Comparison of ENCODE assay signal across 7 cellular contexts in the genomic region with DNA sequence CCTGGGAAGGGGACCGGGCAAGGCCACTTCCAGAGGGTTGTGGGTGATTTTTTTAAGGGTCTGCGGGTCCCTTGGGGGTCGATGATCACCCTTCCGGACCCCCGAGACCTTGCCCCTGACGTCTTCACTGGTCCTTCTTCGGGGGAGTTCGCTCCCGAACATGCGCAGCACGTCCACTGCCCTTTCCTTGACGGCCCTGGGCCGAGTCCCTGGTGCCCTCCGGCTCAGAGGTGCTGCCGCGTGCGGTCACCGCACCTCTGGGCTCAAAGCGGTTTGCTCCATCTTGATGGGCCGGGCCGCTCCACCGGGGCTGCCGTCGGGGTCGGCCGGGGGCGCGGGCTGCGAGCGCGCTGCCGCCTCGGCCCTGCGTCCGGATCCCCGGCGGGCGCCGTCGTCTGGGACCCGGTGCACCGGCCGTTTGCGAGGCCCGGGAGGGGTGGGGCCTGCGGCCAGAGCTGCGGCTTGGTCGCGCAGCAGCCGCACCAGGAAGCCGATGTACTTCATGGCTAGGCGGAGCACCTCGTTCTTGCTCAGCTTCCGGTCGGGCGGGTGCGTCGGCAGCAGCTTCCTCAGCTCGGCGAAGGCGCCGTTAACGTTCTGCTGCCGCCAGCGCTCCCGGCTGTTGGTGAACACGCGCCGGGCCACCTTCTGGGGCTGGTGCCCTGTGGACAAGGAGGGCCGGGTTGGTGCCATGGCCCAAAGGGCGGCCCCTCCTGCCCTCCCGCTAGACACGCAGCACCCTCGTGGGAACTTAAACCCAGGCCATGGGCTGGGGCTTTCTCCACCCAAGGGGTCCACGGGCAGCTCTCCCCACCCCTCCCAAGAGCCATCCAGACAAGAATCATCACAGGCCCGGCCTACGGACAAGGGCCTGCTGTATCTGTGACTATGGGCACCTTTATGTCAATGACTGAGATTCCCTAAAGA. TPM values are rescaled to one million over a fixed set of nuclear protein-coding genes. Genes with fewer than 3 reads are reported as not detected.
DNase-seq lines count a peak whose midpoint lies in the region; ATAC-seq and TF ChIP-seq lines count a peak whose summit lies in the region.

No MANE protein-coding gene starts in this region.

- H4K8ac ChIP-seq in mesendoderm (ENCODE audit: low read depth, low read length), result no peak overlapping the region

- H3K9me3 Mint-ChIP-seq in WTC11, result no peaks in the 10 kb centered on the region
- no peaks in the 10 kb centered on the region for H3K9me3 Mint-ChIP-seq in chondrocyte (ENCODE audit: low read depth)
- peaks cover 0 to 6% of the 10 kb centered on the region in 2 donors for H3K9me3 Mint-ChIP-seq in stimulated activated naive CD8-positive, alpha-beta T cell treated with anti-CD3 and anti-CD28 coated beads, Interleukin-15, amount 100 ng/mL, for 72 hours

- H3K27ac Mint-ChIP-seq in WTC11, result no peak overlapping the region
- peak overlapping the region; percentile 54 for H3K27ac Mint-ChIP-seq in chondrocyte (ENCODE audit: unreplicated experiment)
- H3K27ac Mint-ChIP-seq in stimulated activated naive CD8-positive, alpha-beta T cell treated with anti-CD3 and anti-CD28 coated beads, Interleukin-15, amount 100 ng/mL, for 72 hours, result peak overlapping the region; percentile 43 to 87

- H3K36me3 Mint-ChIP-seq in WTC11, result no peaks in the 10 kb centered on the region
- peaks cover 9% of the 10 kb centered on the region for H3K36me3 Mint-ChIP-seq in chondrocyte (ENCODE audit: low read depth)

- H3K27me3 ChIP-seq in HUES48 (ENCODE audit: control insufficient read depth, insufficient read depth, low read length) (peaks cover 81% of the 10 kb centered on the region), mesendoderm (ENCODE audit: insufficient read depth, low read length, poor library complexity) (peaks cover 15% of the 10 kb centered on the region)

- no peaks in the 10 kb centered on the region for H3K79me1 ChIP-seq in mesendoderm (ENCODE audit: low read length)

- no peak overlapping the region for H3K23ac ChIP-seq in mesendoderm (ENCODE audit: low read length)

- H2BK15ac ChIP-seq in mesendoderm (replicated peaks; ENCODE audit: low read depth), result no peak overlapping the region

- H3K9ac ChIP-seq in HUES48 (ENCODE audit: low read depth, low read length) (no peak overlapping the region), mesendoderm (ENCODE audit: low read length) (peak overlapping the region; percentile 41)

- H3K4ac ChIP-seq in mesendoderm (ENCODE audit: low read depth, low read length), result no peak overlapping the region

- H3K4me1 Mint-ChIP-seq in WTC11 (peaks cover 23% of the 10 kb centered on the region), chondrocyte (ENCODE audit: low read depth) (peaks cover 20% of the 10 kb centered on the region)
- H3K4me1 Mint-ChIP-seq in stimulated activated naive CD8-positive, alpha-beta T cell treated with anti-CD3 and anti-CD28 coated beads, Interleukin-15, amount 100 ng/mL, for 72 hours, result peaks cover 87% of the 10 kb centered on the region

- no peak for ATAC-seq in WTC11
- ATAC-seq in stimulated activated naive CD8-positive, alpha-beta T cell treated with anti-CD3 and anti-CD28 coated beads, Interleukin-15, amount 100 ng/mL, for 72 hours, result peak; percentile 65

- DNase-seq in WTC11 (ENCODE audit: low spot score) (peak; percentile 69), chondrocyte (ENCODE audit: low spot score) (peak; percentile 89), mesendoderm (peak; percentile 68), NCI-H226 (no peak), ureter (ENCODE audit: low spot score) (no peak)
- DNase-seq in stimulated activated naive CD8-positive, alpha-beta T cell treated with anti-CD3 and anti-CD28 coated beads, Interleukin-15, amount 100 ng/mL, for 72 hours, result peak; percentile 68 to 81

- H3K4me3 ChIP-seq in HUES48 (ENCODE audit: low read depth, low read length) (peak overlapping the region; percentile 28; the same call in 1 of the 2 replicates), mesendoderm (ENCODE audit: low read length) (no peak overlapping the region)

- POLR2A ChIA-PET in WTC11 (lab: Charles Lee), result interaction anchor here (0.6 to 0.7 kb wide), 2 partner anchors 15 to 51 kb away, joined by 3 read pairs; a partner anchor contains a TSS

- CTCF ChIA-PET in WTC11 (lab: Charles Lee), result interaction anchor here (0.5 to 3.9 kb wide), 10 partner anchors 38 to 217 kb away, joined by 3 to 36 read pairs (median 4); a partner anchor contains a TSS

- H3K36me3 ChIP-seq in HUES48 (ENCODE audit: control insufficient read depth, insufficient read depth, low read length) (no peaks in the 10 kb centered on the region), mesendoderm (ENCODE audit: control insufficient read depth, insufficient read depth, low read length) (no peaks in the 10 kb centered on the region)

- H2BK5ac ChIP-seq in mesendoderm (ENCODE audit: low read length), result no peak overlapping the region

- H3K4me2 ChIP-seq in mesendoderm (ENCODE audit: low read length), result peak overlapping the region; percentile 10

- no peak for TF ChIP-seq CTCF in WTC11 (IDR thresholded peaks at IDR 0.05)
- TF ChIP-seq CTCF in chondrocyte (IDR thresholded peaks at IDR 0.05), result no peak

- H3K4me1 ChIP-seq in HUES48 (ENCODE audit: control insufficient read depth, insufficient read depth, low read length) (peaks cover 22% of the 10 kb centered on the region), mesendoderm (ENCODE audit: control insufficient read depth, low read depth, low read length) (peaks cover 4% of the 10 kb centered on the region)

- H3K4me3 Mint-ChIP-seq in WTC11 (peak overlapping the region; percentile 57), chondrocyte (ENCODE audit: unreplicated experiment) (no peak overlapping the region)
- peak overlapping the region; percentile 79 to 83 for H3K4me3 Mint-ChIP-seq in stimulated activated naive CD8-positive, alpha-beta T cell treated with anti-CD3 and anti-CD28 coated beads, Interleukin-15, amount 100 ng/mL, for 72 hours

- no CpG with 5 or more reads among the region's 77 CpGs for WGBS in mesendoderm (ENCODE audit: extremely low coverage, insufficient coverage, low lambda C conversion rate)

- H2BK120ac ChIP-seq in mesendoderm (ENCODE audit: low read depth, low read length), result no peak overlapping the region

- no peak overlapping the region for H3K18ac ChIP-seq in mesendoderm (ENCODE audit: low read length)

- H3K27me3 Mint-ChIP-seq in WTC11 (ENCODE audit: low read depth), result peaks cover 77% of the 10 kb centered on the region
- H3K27me3 Mint-ChIP-seq in chondrocyte (ENCODE audit: low read depth), result peaks cover 11% of the 10 kb centered on the region
- H3K27me3 Mint-ChIP-seq in stimulated activated naive CD8-positive, alpha-beta T cell treated with anti-CD3 and anti-CD28 coated beads, Interleukin-15, amount 100 ng/mL, for 72 hours, result peaks cover 51% of the 10 kb centered on the region

- H3K9me3 ChIP-seq in HUES48 (ENCODE audit: control insufficient read depth, insufficient read depth, low read length), result no peaks in the 10 kb centered on the region

- H3K27ac ChIP-seq in HUES48 (ENCODE audit: low read depth, low read length), result no peak overlapping the region
- H3K27ac ChIP-seq in mesendoderm (ENCODE audit: low read depth, low read length), result no peak overlapping the region

- peak overlapping the region; percentile 35 for H3K56ac ChIP-seq in mesendoderm (ENCODE audit: low read length)

- no peak overlapping the region for H4K5ac ChIP-seq in mesendoderm (ENCODE audit: low read length)

- no peaks in the 10 kb centered on the region for H3K79me2 ChIP-seq in mesendoderm (ENCODE audit: control insufficient read depth, insufficient read depth, low read length)

- no peak overlapping the region for H2AK5ac ChIP-seq in mesendoderm (ENCODE audit: low read length)

TF ChIP-seq in WTC11, 78 proteins besides CTCF, POLR2A, EP300 and RAD21 (continues in another document):
- TF ChIP-seq, protein P1, sequence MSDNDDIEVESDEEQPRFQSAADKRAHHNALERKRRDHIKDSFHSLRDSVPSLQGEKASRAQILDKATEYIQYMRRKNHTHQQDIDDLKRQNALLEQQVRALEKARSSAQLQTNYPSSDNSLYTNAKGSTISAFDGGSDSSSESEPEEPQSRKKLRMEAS (CRISPR knock-in tag; IDR thresholded peaks at IDR 0.05), result peak; percentile 70; the same call in 1 of the 2 replicates

RNA-seq across cellular contexts. Expression of a gene that starts 3.3 kb away (rescaled TPM):
- total RNA-seq in WTC11 (2021), result 0.60 to 1.2 TPM (median 0.66 TPM) in 3 replicates
- 0.38 to 0.47 TPM in 2 of 3 replicates, not detected in the other for total RNA-seq in chondrocyte
- 0.48 TPM for polyA plus RNA-seq in mesendoderm (2013, experiment 1 of 2)
- polyA plus RNA-seq in mesendoderm (2013, experiment 2 of 2), result 0.62 TPM
- total RNA-seq in ureter, result 3.0 TPM

RNA-seq across cellular contexts. Expression of a gene that starts 17.2 kb away (rescaled TPM):
- total RNA-seq in WTC11 (2021) (84.0 to 106 TPM (median 86.0 TPM) in 3 replicates), chondrocyte (25.4 to 35.8 TPM (median 28.9 TPM) in 3 replicates), ureter (54.6 TPM)
- 67.9 TPM for polyA plus RNA-seq in mesendoderm (2013, experiment 1 of 2)
- 70.6 TPM for polyA plus RNA-seq in mesendoderm (2013, experiment 2 of 2)

RNA-seq across cellular contexts. Expression of a gene that starts 18.7 kb away (rescaled TPM):
- total RNA-seq in WTC11 (2021) (212 to 237 TPM (median 213 TPM) in 3 replicates), chondrocyte (45.2 to 49.5 TPM (median 47.3 TPM) in 3 replicates), ureter (57.0 TPM)
- polyA plus RNA-seq in mesendoderm (2013, experiment 1 of 2), result 210 TPM
- 205 TPM for polyA plus RNA-seq in mesendoderm (2013, experiment 2 of 2)

RNA-seq across cellular contexts. Expression of a gene that starts 50.8 kb away (rescaled TPM):
- total RNA-seq in WTC11 (2021) (53.7 to 56.9 TPM (median 54.6 TPM) in 3 replicates), chondrocyte (42.9 to 53.0 TPM (median 45.6 TPM) in 3 replicates), ureter (37.3 TPM)
- 30.2 TPM for polyA plus RNA-seq in mesendoderm (2013, experiment 1 of 2)
- 29.9 TPM for polyA plus RNA-seq in mesendoderm (2013, experiment 2 of 2)

RNA-seq across cellular contexts. Expression of a gene that starts 50.9 kb away (rescaled TPM):
- 138 to 154 TPM (median 150 TPM) in 3 replicates for total RNA-seq in WTC11 (2021)
- total RNA-seq in chondrocyte, result 38.4 to 67.1 TPM (median 58.5 TPM) in 3 replicates
- 75.2 TPM for polyA plus RNA-seq in mesendoderm (2013, experiment 1 of 2)
- polyA plus RNA-seq in mesendoderm (2013, experiment 2 of 2), result 77.2 TPM
- total RNA-seq in ureter, result 94.0 TPM

Comparison
In these comparisons a context has a peak if more than half of its experiments do, and no peak if none do; other contexts are left out.
1. DNase-seq: peak in WTC11 (single experiment), chondrocyte (single experiment), mesendoderm (single experiment) and stimulated activated naive CD8-positive, alpha-beta T cell treated with anti-CD3 and anti-CD28 coated beads, Interleukin-15, amount 100 ng/mL, for 72 hours (2 of 2); none in NCI-H226 (single experiment) and ureter (single experiment).